Comparison of ENCODE assay signal across 8 cellular contexts in the genomic region with DNA sequence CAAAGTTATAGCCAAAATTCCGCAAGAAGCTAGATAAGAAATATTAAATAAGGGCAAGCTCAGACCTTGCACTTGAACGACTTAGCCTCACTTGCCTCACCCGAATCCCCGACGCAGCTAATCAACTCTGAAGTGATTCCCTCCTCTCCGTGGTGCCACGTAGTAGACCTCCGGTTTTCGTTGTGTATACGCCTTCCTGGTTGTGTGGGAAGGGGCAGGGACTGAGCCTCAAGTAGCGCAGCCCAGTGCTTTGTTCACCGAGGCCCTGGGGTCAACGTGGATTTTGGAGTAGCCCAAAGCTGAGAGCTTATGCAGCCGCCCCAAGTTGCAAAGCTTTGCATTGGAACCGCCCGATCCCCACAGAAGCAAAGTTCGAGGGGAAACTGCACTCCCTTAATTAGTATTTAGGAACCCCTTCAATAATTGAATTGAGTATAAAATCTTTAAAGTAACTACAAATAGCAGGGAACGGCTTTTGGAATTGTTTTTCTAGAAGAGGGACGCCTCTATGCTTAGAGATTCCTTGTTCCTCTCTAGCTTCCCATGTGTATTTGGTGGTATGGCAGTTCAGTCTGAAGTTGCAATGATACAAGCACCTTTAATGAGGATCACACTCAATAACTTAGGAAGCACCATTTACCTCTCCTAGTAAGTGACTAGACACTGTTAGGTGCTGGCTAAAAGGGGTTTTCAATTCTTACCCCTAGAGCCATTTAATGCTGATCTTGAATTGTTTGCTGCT. TPM values are rescaled to one million over a fixed set of nuclear protein-coding genes. Genes with fewer than 3 reads are reported as not detected.
DNase-seq lines count a peak whose midpoint lies in the region; ATAC-seq lines count a peak whose summit lies in the region.

No MANE protein-coding gene starts in this region.

- no peak overlapping the region for H3K27ac ChIP-seq in stomach smooth muscle (ENCODE audit: low read length)

- H3K4me1 ChIP-seq in stomach smooth muscle (ENCODE audit: control insufficient read depth, insufficient read depth, low read length) = no peaks in the 10 kb centered on the region

- H3K36me3 Mint-ChIP-seq in activated CD4-positive, alpha-beta T cell treated with anti-CD3 and anti-CD28 coated beads, Interleukin-2, amount 10 ng/mL, durations not matched to agents 7 days and 5 days (ENCODE audit: low read depth) = no peaks in the 10 kb centered on the region
- H3K36me3 Mint-ChIP-seq in activated naive CD8-positive, alpha-beta T cell treated with anti-CD3 and anti-CD28 coated beads, Interleukin-2, amount 50 U/mL, for 24 hours (ENCODE audit: low read depth) = no peaks in the 10 kb centered on the region

- no peak overlapping the region for H3K27ac Mint-ChIP-seq in activated CD4-positive, alpha-beta T cell treated with anti-CD3 and anti-CD28 coated beads, Interleukin-2, amount 10 ng/mL, durations not matched to agents 7 days and 5 days
- no peak overlapping the region for H3K27ac Mint-ChIP-seq in activated naive CD8-positive, alpha-beta T cell treated with anti-CD3 and anti-CD28 coated beads, Interleukin-2, amount 50 U/mL, for 24 hours

- peaks cover 8 to 16% of the 10 kb centered on the region in 2 donors for H3K27me3 ChIP-seq in stomach smooth muscle (ENCODE audit: control insufficient read depth in 1 of 2, insufficient read depth in 2 of 2, low read length in 2 of 2)

- H3K9me3 ChIP-seq in stomach smooth muscle (ENCODE audit: control insufficient read depth in 2 of 2, low read length in 2 of 2) = no peaks in the 10 kb centered on the region

- CTCF ChIA-PET in activated CD4-positive, alpha-beta T cell treated with anti-CD3 and anti-CD28 coated beads, Interleukin-2, amount 10 ng/mL, durations not matched to agents 7 days and 5 days (lab: Charles Lee) = interaction anchor here (0.7 to 1.0 kb wide), 2 partner anchors 152 to 267 kb away, joined by 3 to 4 read pairs; no protein-coding TSS in a partner anchor

- peaks cover 13% of the 10 kb centered on the region for H3K4me1 Mint-ChIP-seq in activated CD4-positive, alpha-beta T cell treated with anti-CD3 and anti-CD28 coated beads, Interleukin-2, amount 10 ng/mL, durations not matched to agents 7 days and 5 days
- peaks cover 7% of the 10 kb centered on the region for H3K4me1 Mint-ChIP-seq in activated naive CD8-positive, alpha-beta T cell treated with anti-CD3 and anti-CD28 coated beads, Interleukin-2, amount 50 U/mL, for 24 hours

- H3K4me3 Mint-ChIP-seq in activated CD4-positive, alpha-beta T cell treated with anti-CD3 and anti-CD28 coated beads, Interleukin-2, amount 10 ng/mL, durations not matched to agents 7 days and 5 days = peak overlapping the region; percentile 65
- peak overlapping the region; percentile 43 for H3K4me3 Mint-ChIP-seq in activated naive CD8-positive, alpha-beta T cell treated with anti-CD3 and anti-CD28 coated beads, Interleukin-2, amount 50 U/mL, for 24 hours

- H3K4me3 ChIP-seq in stomach smooth muscle (ENCODE audit: low read length in 2 of 2) = peak overlapping the region; percentile 49 to 68

- peaks cover 10% of the 10 kb centered on the region for H3K27me3 Mint-ChIP-seq in activated CD4-positive, alpha-beta T cell treated with anti-CD3 and anti-CD28 coated beads, Interleukin-2, amount 10 ng/mL, durations not matched to agents 7 days and 5 days
- peaks cover 14% of the 10 kb centered on the region for H3K27me3 Mint-ChIP-seq in activated naive CD8-positive, alpha-beta T cell treated with anti-CD3 and anti-CD28 coated beads, Interleukin-2, amount 50 U/mL, for 24 hours

- H3K9me3 Mint-ChIP-seq in activated CD4-positive, alpha-beta T cell treated with anti-CD3 and anti-CD28 coated beads, Interleukin-2, amount 10 ng/mL, durations not matched to agents 7 days and 5 days = no peaks in the 10 kb centered on the region
- H3K9me3 Mint-ChIP-seq in activated naive CD8-positive, alpha-beta T cell treated with anti-CD3 and anti-CD28 coated beads, Interleukin-2, amount 50 U/mL, for 24 hours = no peaks in the 10 kb centered on the region

- POLR2A ChIA-PET in activated CD4-positive, alpha-beta T cell treated with anti-CD3 and anti-CD28 coated beads, Interleukin-2, amount 10 ng/mL, durations not matched to agents 7 days and 5 days (lab: Charles Lee) = no interaction called here

- H3K36me3 ChIP-seq in stomach smooth muscle (ENCODE audit: control insufficient read depth in 2 of 2, insufficient read depth in 2 of 2, low read length in 2 of 2) = no peaks in the 10 kb centered on the region

- H3K9ac ChIP-seq in stomach smooth muscle (ENCODE audit: low read length in 2 of 2) = no peak overlapping the region

- DNase-seq in activated CD4-positive, alpha-beta T cell treated with anti-CD3 and anti-CD28 coated beads, Interleukin-2, amount 10 ng/mL, durations not matched to agents 7 days and 5 days = no peak
- DNase-seq in activated CD4-positive, alpha-beta T cell treated with anti-CD3 and anti-CD28 coated beads, Interleukin-2, amount 50 U/mL, for 4 hours = no peak
- DNase-seq in activated naive CD8-positive, alpha-beta T cell treated with anti-CD3 and anti-CD28 coated beads, Interleukin-2, amount 50 U/mL, for 24 hours = no peak
- DNase-seq in inferior parietal cortex (ENCODE audit: extremely low spot score) (peak; percentile 14), T-helper 9 cell (no peak)

- ATAC-seq in activated naive CD8-positive, alpha-beta T cell treated with anti-CD3 and anti-CD28 coated beads, Interleukin-2, amount 50 U/mL, for 24 hours = no peak
- ATAC-seq in HG03520 (IDR thresholded peaks at IDR 0.05; ENCODE audit: unreplicated experiment) (no peak), HG03571 (IDR thresholded peaks at IDR 0.05; ENCODE audit: unreplicated experiment) (no peak)

RNA-seq across cellular contexts. Expression of gene LINC00632, which starts 55.7 kb away (rescaled TPM):
- 10 to 100 TPM in 1 of 2 experiments, 1 to 10 TPM in 1; 8.0 to 14.3 TPM for total RNA-seq in activated CD4-positive, alpha-beta T cell treated with anti-CD3 and anti-CD28 coated beads, Interleukin-2, amount 10 ng/mL, durations not matched to agents 7 days and 5 days
